Comparison of ENCODE assay signal across 8 cellular contexts in the genomic region with DNA sequence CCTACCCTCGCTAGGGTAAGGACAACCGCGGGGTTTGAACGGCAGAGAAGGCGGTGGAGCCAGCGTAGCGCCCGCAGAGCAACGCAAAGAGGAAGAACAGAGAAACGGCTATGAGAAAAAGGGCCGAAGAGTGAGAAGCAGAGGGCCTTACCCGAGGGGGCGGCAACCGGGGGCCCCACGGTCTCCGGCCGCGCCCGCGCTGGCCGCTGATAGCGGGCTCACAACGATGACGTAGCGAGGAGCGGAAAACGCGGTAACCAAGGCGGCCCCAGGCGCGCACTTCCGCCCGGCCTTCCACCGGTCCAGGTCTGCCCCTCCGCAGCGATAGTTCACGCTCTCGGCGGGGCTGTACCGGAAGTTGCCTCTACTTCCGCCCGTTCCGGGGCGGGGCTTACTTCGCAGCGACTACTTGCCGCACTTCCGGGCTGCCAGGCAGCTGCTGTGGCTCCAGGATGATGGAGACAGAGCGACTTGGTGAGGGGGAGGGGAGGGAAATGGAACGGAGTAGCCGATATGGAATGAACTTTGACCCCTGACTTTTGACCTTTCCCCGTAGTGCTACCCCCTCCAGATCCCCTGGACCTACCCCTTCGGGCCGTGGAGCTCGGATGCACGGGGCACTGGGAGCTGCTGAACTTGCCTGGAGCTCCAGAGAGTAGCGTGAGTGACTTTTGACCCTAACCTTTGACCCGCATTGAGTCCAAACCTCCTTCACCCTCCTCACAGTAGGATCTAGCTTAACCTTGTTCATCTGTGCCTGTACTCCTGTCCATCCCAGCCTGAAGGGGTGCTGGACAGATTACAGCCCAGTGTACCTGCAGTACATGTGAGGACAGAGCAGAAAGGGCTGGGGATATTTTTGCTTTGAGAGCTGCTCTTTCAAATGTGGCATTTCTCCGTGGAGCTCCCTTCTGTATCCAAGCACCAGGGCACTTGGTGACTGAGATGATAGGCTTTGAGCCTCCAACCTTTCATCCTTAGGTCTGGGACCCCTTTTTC.
DNase-seq lines count a peak whose midpoint lies in the region; ATAC-seq and TF ChIP-seq lines count a peak whose summit lies in the region.

A gene with protein sequence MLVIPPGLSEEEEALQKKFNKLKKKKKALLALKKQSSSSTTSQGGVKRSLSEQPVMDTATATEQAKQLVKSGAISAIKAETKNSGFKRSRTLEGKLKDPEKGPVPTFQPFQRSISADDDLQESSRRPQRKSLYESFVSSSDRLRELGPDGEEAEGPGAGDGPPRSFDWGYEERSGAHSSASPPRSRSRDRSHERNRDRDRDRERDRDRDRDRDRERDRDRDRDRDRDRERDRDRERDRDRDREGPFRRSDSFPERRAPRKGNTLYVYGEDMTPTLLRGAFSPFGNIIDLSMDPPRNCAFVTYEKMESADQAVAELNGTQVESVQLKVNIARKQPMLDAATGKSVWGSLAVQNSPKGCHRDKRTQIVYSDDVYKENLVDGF (minus strand): TSS at position 231 of the 999 bp plus-strand sequence. CDS start 525 bp downstream, outside the sequence.
A gene (plus strand): TSS at position 435 of the 999 bp plus-strand sequence. CDS start 18 bp downstream, at position 453.

- DNase-seq in AG09319 (ENCODE audit: extremely low read depth, low read depth) = peak; percentile 94
- DNase-seq in NCI-H446 treated with DMSO at 0.1 percent for 48 hours (lab: John Stamatoyannopoulos, UW) = peak; percentile 95
- peak; percentile 98 for DNase-seq in cerebellar cortex (ENCODE audit: low spot score)
- peak; percentile 99 for DNase-seq in islet precursor cell
- DNase-seq in stimulated activated CD4-positive, alpha-beta T cell treated with anti-CD3 and anti-CD28 coated beads, Interleukin-12 subunit alpha, Interleukin-12 subunit beta, amount 100 ng/mL, for 48 hours (ENCODE audit: low read depth in 2 of 3, low spot score in 1 of 3) = peak; percentile 97 to 98 (median 98)

- ATAC-seq in GM19035 (IDR thresholded peaks at IDR 0.05; ENCODE audit: unreplicated experiment) (peak; percentile 95), HG03354 (IDR thresholded peaks at IDR 0.05; ENCODE audit: poor library complexity, severe bottlenecking, unreplicated experiment) (peak; percentile 98)
- peak; percentile 99 to 100 for ATAC-seq in activated CD4-positive, CD25-positive, alpha-beta regulatory T cell treated with anti-CD3 and anti-CD28 coated beads, Interleukin-2, amount 50 U/mL, for 24 hours

- no peak for TF ChIP-seq CTCF in AG09319 (IDR thresholded peaks at IDR 0.05; ENCODE audit: low read depth, low read length)

Comparison
In these comparisons a context has a peak if more than half of its experiments do, and no peak if none do; other contexts are left out.
1. Peak in every context shown above with its lines: DNase-seq and ATAC-seq.